In genomic region chr11:93524868-93525267, GRCh38 we compare ENCODE assay signal across 13 cellular contexts. TPM values are rescaled to one million over a fixed set of nuclear protein-coding genes. Genes with fewer than 3 reads are reported as not detected.
DNase-seq lines count a peak whose midpoint lies in the region; ATAC-seq lines count a peak whose summit lies in the region.
"Had no signal": no experiment of that assay in that cellular context is flagged by ENCODE, and none has a peak within 500 bp of the region (broad histone marks: within the 10 kb centered on the region; RNA-seq: fewer than 3 reads in every experiment).

No MANE protein-coding gene starts in this region.

- intact Hi-C loops in activated naive CD4-positive, alpha-beta T cell treated with anti-CD3 and anti-CD28 coated beads for 36 hours (cut with micrococcal nuclease) = no loop called here
- intact Hi-C loops in dendritic cell treated with granulocyte-macrophage colony-stimulating factor and Interleukin-4, amounts not matched to agents 40 ng/mL and 50 ng/mL, for 4 days (cut with micrococcal nuclease) = loop anchor here (1.0 to 5.0 kb wide), 4 partner anchors 17 to 1017 kb away; partner anchors contain the start of genes FUT4 and SLC36A4

- CTCF ChIA-PET in activated naive CD4-positive, alpha-beta T cell treated with anti-CD3 and anti-CD28 coated beads, Interleukin-2, amount 10 ng/mL, durations not matched to agents 7 days and 5 days (lab: Charles Lee) = interaction anchor here (1.2 kb wide), 1 partner anchor 13 kb away, joined by 5 read pairs; no protein-coding TSS in a partner anchor
- CTCF ChIA-PET in activated naive CD4-positive, alpha-beta T cell treated with anti-CD3 and anti-CD28 coated beads for 36 hours (lab: Charles Lee) = interaction anchor here (1.4 kb wide), 1 partner anchor 290 kb away, joined by 4 read pairs; no protein-coding TSS in a partner anchor

- H3K4me1 Mint-ChIP-seq in activated naive CD4-positive, alpha-beta T cell treated with anti-CD3 and anti-CD28 coated beads, Interleukin-2, amount 10 ng/mL, durations not matched to agents 7 days and 5 days = peaks cover 90% of the 10 kb centered on the region
- peaks cover 33% of the 10 kb centered on the region for H3K4me1 Mint-ChIP-seq in activated naive CD4-positive, alpha-beta T cell treated with anti-CD3 and anti-CD28 coated beads for 36 hours (ENCODE audit: low read depth)
- H3K4me1 Mint-ChIP-seq in IgD-negative memory B cell = peaks cover 49 to 60% (median 55%) of the 10 kb centered on the region in 3 donors
- H3K4me1 Mint-ChIP-seq in dendritic cell treated with granulocyte-macrophage colony-stimulating factor and Interleukin-4, amounts not matched to agents 40 ng/mL and 50 ng/mL, for 4 days (ENCODE audit: low read depth) = peaks cover 79% of the 10 kb centered on the region
- H3K4me1 Mint-ChIP-seq in stimulated activated memory B cell treated with anti-CD40 and anti-IgM and Interleukin-4, amounts not matched to agents 10 μg/mL and 1 μg/mL and 100 μg/mL, for 72 hours = peaks cover 57% of the 10 kb centered on the region

- no peaks in the 10 kb centered on the region for H3K27me3 Mint-ChIP-seq in activated naive CD4-positive, alpha-beta T cell treated with anti-CD3 and anti-CD28 coated beads, Interleukin-2, amount 10 ng/mL, durations not matched to agents 7 days and 5 days
- H3K27me3 Mint-ChIP-seq in activated naive CD4-positive, alpha-beta T cell treated with anti-CD3 and anti-CD28 coated beads for 36 hours (ENCODE audit: low read depth) = no peaks in the 10 kb centered on the region
- H3K27me3 Mint-ChIP-seq in IgD-negative memory B cell = no peaks in the 10 kb centered on the region
- H3K27me3 Mint-ChIP-seq in dendritic cell treated with granulocyte-macrophage colony-stimulating factor and Interleukin-4, amounts not matched to agents 40 ng/mL and 50 ng/mL, for 4 days = no peaks in the 10 kb centered on the region
- H3K27me3 Mint-ChIP-seq in stimulated activated memory B cell treated with anti-CD40 and anti-IgM and Interleukin-4, amounts not matched to agents 10 μg/mL and 1 μg/mL and 100 μg/mL, for 72 hours = no peaks in the 10 kb centered on the region
- H3K27me3 Mint-ChIP-seq: stimulated activated naive CD8-positive, alpha-beta T cell treated with anti-CD3 and anti-CD28 coated beads, Interleukin-15, Interleukin-2, amounts not matched to agents 100 ng/mL and 50 ng/mL, for 24 hours had no signal

- peak overlapping the region; percentile 8 for H3K27ac Mint-ChIP-seq in activated naive CD4-positive, alpha-beta T cell treated with anti-CD3 and anti-CD28 coated beads, Interleukin-2, amount 10 ng/mL, durations not matched to agents 7 days and 5 days
- H3K27ac Mint-ChIP-seq in activated naive CD4-positive, alpha-beta T cell treated with anti-CD3 and anti-CD28 coated beads for 36 hours = no peak overlapping the region
- peak overlapping the region; percentile 48 to 90 (median 65) for H3K27ac Mint-ChIP-seq in IgD-negative memory B cell
- peak overlapping the region; percentile 91 for H3K27ac Mint-ChIP-seq in dendritic cell treated with granulocyte-macrophage colony-stimulating factor and Interleukin-4, amounts not matched to agents 40 ng/mL and 50 ng/mL, for 4 days
- peak overlapping the region; percentile 54 for H3K27ac Mint-ChIP-seq in stimulated activated memory B cell treated with anti-CD40 and anti-IgM and Interleukin-4, amounts not matched to agents 10 μg/mL and 1 μg/mL and 100 μg/mL, for 72 hours
- H3K27ac Mint-ChIP-seq: stimulated activated naive CD8-positive, alpha-beta T cell treated with anti-CD3 and anti-CD28 coated beads, Interleukin-15, Interleukin-2, amounts not matched to agents 100 ng/mL and 50 ng/mL, for 24 hours had no signal

- no peaks in the 10 kb centered on the region for H3K9me3 Mint-ChIP-seq in activated naive CD4-positive, alpha-beta T cell treated with anti-CD3 and anti-CD28 coated beads, Interleukin-2, amount 10 ng/mL, durations not matched to agents 7 days and 5 days
- H3K9me3 Mint-ChIP-seq in activated naive CD4-positive, alpha-beta T cell treated with anti-CD3 and anti-CD28 coated beads for 36 hours = no peaks in the 10 kb centered on the region
- H3K9me3 Mint-ChIP-seq in IgD-negative memory B cell = no peaks in the 10 kb centered on the region
- H3K9me3 Mint-ChIP-seq in dendritic cell treated with granulocyte-macrophage colony-stimulating factor and Interleukin-4, amounts not matched to agents 40 ng/mL and 50 ng/mL, for 4 days = no peaks in the 10 kb centered on the region
- no peaks in the 10 kb centered on the region for H3K9me3 Mint-ChIP-seq in stimulated activated memory B cell treated with anti-CD40 and anti-IgM and Interleukin-4, amounts not matched to agents 10 μg/mL and 1 μg/mL and 100 μg/mL, for 72 hours
- H3K9me3 Mint-ChIP-seq: neural progenitor cell; stimulated activated naive CD8-positive, alpha-beta T cell treated with anti-CD3 and anti-CD28 coated beads, Interleukin-15, Interleukin-2, amounts not matched to agents 100 ng/mL and 50 ng/mL, for 24 hours had no signal

- ATAC-seq in stimulated activated memory B cell treated with anti-CD40 and anti-IgM and Interleukin-4, amounts not matched to agents 10 μg/mL and 1 μg/mL and 100 μg/mL, for 72 hours = no peak
- ATAC-seq in GM18502 (IDR thresholded peaks at IDR 0.05; ENCODE audit: poor library complexity, unreplicated experiment) = no peak

- peaks cover 4% of the 10 kb centered on the region for H3K36me3 Mint-ChIP-seq in activated naive CD4-positive, alpha-beta T cell treated with anti-CD3 and anti-CD28 coated beads, Interleukin-2, amount 10 ng/mL, durations not matched to agents 7 days and 5 days
- no peaks in the 10 kb centered on the region for H3K36me3 Mint-ChIP-seq in activated naive CD4-positive, alpha-beta T cell treated with anti-CD3 and anti-CD28 coated beads for 36 hours (ENCODE audit: low read depth)
- no peaks in the 10 kb centered on the region for H3K36me3 Mint-ChIP-seq in IgD-negative memory B cell
- H3K36me3 Mint-ChIP-seq in dendritic cell treated with granulocyte-macrophage colony-stimulating factor and Interleukin-4, amounts not matched to agents 40 ng/mL and 50 ng/mL, for 4 days (ENCODE audit: low read depth) = peaks cover 5% of the 10 kb centered on the region
- H3K36me3 Mint-ChIP-seq in stimulated activated memory B cell treated with anti-CD40 and anti-IgM and Interleukin-4, amounts not matched to agents 10 μg/mL and 1 μg/mL and 100 μg/mL, for 72 hours = no peaks in the 10 kb centered on the region

- no peak overlapping the region for H3K4me3 Mint-ChIP-seq in activated naive CD4-positive, alpha-beta T cell treated with anti-CD3 and anti-CD28 coated beads, Interleukin-2, amount 10 ng/mL, durations not matched to agents 7 days and 5 days
- H3K4me3 Mint-ChIP-seq in activated naive CD4-positive, alpha-beta T cell treated with anti-CD3 and anti-CD28 coated beads for 36 hours = no peak overlapping the region
- H3K4me3 Mint-ChIP-seq in IgD-negative memory B cell = peak overlapping the region in 3 of 4 donors; percentile 70 to 91 (median 87)
- peak overlapping the region; percentile 65 for H3K4me3 Mint-ChIP-seq in dendritic cell treated with granulocyte-macrophage colony-stimulating factor and Interleukin-4, amounts not matched to agents 40 ng/mL and 50 ng/mL, for 4 days
- H3K4me3 Mint-ChIP-seq in stimulated activated memory B cell treated with anti-CD40 and anti-IgM and Interleukin-4, amounts not matched to agents 10 μg/mL and 1 μg/mL and 100 μg/mL, for 72 hours = no peak overlapping the region
- H3K4me3 Mint-ChIP-seq: neural progenitor cell; stimulated activated naive CD8-positive, alpha-beta T cell treated with anti-CD3 and anti-CD28 coated beads, Interleukin-15, Interleukin-2, amounts not matched to agents 100 ng/mL and 50 ng/mL, for 24 hours had no signal

- DNase-seq in activated naive CD4-positive, alpha-beta T cell treated with anti-CD3 and anti-CD28 coated beads, Interleukin-2, amount 10 ng/mL, durations not matched to agents 7 days and 5 days = no peak
- no peak for DNase-seq in activated naive CD4-positive, alpha-beta T cell treated with anti-CD3 and anti-CD28 coated beads for 36 hours
- DNase-seq in cerebellar nuclear complex (lab: John Stamatoyannopoulos, UW) (no peak), RKO (ENCODE audit: low spot score) (no peak)
- DNase-seq: Karpas-422, NCI-H187, NCI-H526 had no signal

RNA-seq across cellular contexts. Expression of gene SMCO4, which starts 18.3 kb away (rescaled TPM):
- 10 to 100 TPM; 23.7 to 26.8 TPM for total RNA-seq in activated naive CD4-positive, alpha-beta T cell treated with anti-CD3 and anti-CD28 coated beads for 36 hours
- 8.0 TPM for polyA plus RNA-seq in IgD-negative memory B cell

Comparison
In these comparisons a context has a peak if more than half of its experiments do, and no peak if none do; other contexts are left out.
1. H3K4me3 Mint-ChIP-seq: peak in IgD-negative memory B cell (3 of 4) and dendritic cell treated with granulocyte-macrophage colony-stimulating factor and Interleukin-4, amounts not matched to agents 40 ng/mL and 50 ng/mL, for 4 days (single experiment); none in activated naive CD4-positive, alpha-beta T cell treated with anti-CD3 and anti-CD28 coated beads, Interleukin-2, amount 10 ng/mL, durations not matched to agents 7 days and 5 days (single experiment), activated naive CD4-positive, alpha-beta T cell treated with anti-CD3 and anti-CD28 coated beads for 36 hours (single experiment) and stimulated activated memory B cell treated with anti-CD40 and anti-IgM and Interleukin-4, amounts not matched to agents 10 μg/mL and 1 μg/mL and 100 μg/mL, for 72 hours (single experiment).